23 cellular contexts compared by ENCODE assay signal in genomic region chr2:22995576-22995975, GRCh38.
"Had no signal": no experiment of that assay in that cellular context is flagged by ENCODE, and none has a peak within 500 bp of the region (broad histone marks: within the 10 kb centered on the region; RNA-seq: fewer than 3 reads in every experiment).

No MANE protein-coding gene starts in this region.

- DNase-seq: effector memory CD4-positive, alpha-beta T cell; gastrocnemius medialis; islet precursor cell; mammary epithelial cell; mucosa of descending colon; natural killer cell; occipital lobe; pancreas; right cardiac atrium; stimulated activated CD4-positive, alpha-beta T cell treated with anti-CD3 and anti-CD28 coated beads, Interleukin-2, amount 100 ng/mL, for 48 hours; stimulated activated CD8-positive, alpha-beta memory T cell treated with anti-CD3 and anti-CD28 coated beads, Interleukin-4, amount 100 ng/mL, for 48 hours; stimulated activated naive CD8-positive, alpha-beta T cell treated with anti-CD3 and anti-CD28 coated beads, Interleukin-15, Interleukin-2, amounts not matched to agents 100 U/mL and 50 U/mL, for 24 hours; thyroid gland; upper lobe of left lung; uterus had no signal

- H3K4me3 ChIP-seq: esophagus muscularis mucosa, gastrocnemius medialis, mucosa of descending colon, pancreas, smooth muscle cell, suprapubic skin, thyroid gland, upper lobe of left lung, uterus had no signal

- ATAC-seq: gastrocnemius medialis; left lobe of liver; mucosa of descending colon; natural killer cell; pancreas; right cardiac atrium; stimulated activated effector memory CD8-positive, alpha-beta T cell treated with anti-CD3 and anti-CD28 coated beads, Interleukin-12 subunit alpha, Interleukin-12 subunit beta, amount 100 ng/mL, for 72 hours; stimulated activated naive CD8-positive, alpha-beta T cell treated with anti-CD3 and anti-CD28 coated beads, Interleukin-15, Interleukin-2, amounts not matched to agents 100 U/mL and 50 U/mL, for 24 hours had no signal

- H3K36me3 ChIP-seq: esophagus muscularis mucosa, gastrocnemius medialis, pancreas, suprapubic skin, thyroid gland, upper lobe of left lung, uterus had no signal

- H3K27ac Mint-ChIP-seq: natural killer cell; progenitor cell of endocrine pancreas; stimulated activated effector memory CD8-positive, alpha-beta T cell treated with anti-CD3 and anti-CD28 coated beads, Interleukin-12 subunit alpha, Interleukin-12 subunit beta, amount 100 ng/mL, for 72 hours had no signal

- H3K27me3 ChIP-seq: esophagus muscularis mucosa, gastrocnemius medialis, pancreas, suprapubic skin, thyroid gland, upper lobe of left lung, uterus had no signal

- H3K36me3 Mint-ChIP-seq: natural killer cell; stimulated activated effector memory CD8-positive, alpha-beta T cell treated with anti-CD3 and anti-CD28 coated beads, Interleukin-12 subunit alpha, Interleukin-12 subunit beta, amount 100 ng/mL, for 72 hours had no signal

- H3K27ac ChIP-seq: epithelial cell of prostate, esophagus muscularis mucosa, gastrocnemius medialis, pancreas, suprapubic skin, thyroid gland, upper lobe of left lung, uterus had no signal

- H3K9me3 ChIP-seq: esophagus muscularis mucosa, gastrocnemius medialis, mucosa of descending colon, pancreas, suprapubic skin, thyroid gland, upper lobe of left lung, uterus had no signal

- H3K4me1 ChIP-seq: esophagus muscularis mucosa, gastrocnemius medialis, pancreas, suprapubic skin, thyroid gland, upper lobe of left lung, uterus had no signal

- H3K4me2 ChIP-seq: smooth muscle cell had no signal

- H3K9me3 Mint-ChIP-seq: neural crest cell had no signal

- H3K4me3 Mint-ChIP-seq: natural killer cell; neural crest cell; stimulated activated effector memory CD8-positive, alpha-beta T cell treated with anti-CD3 and anti-CD28 coated beads, Interleukin-12 subunit alpha, Interleukin-12 subunit beta, amount 100 ng/mL, for 72 hours had no signal

- H3K4me1 Mint-ChIP-seq: natural killer cell; stimulated activated effector memory CD8-positive, alpha-beta T cell treated with anti-CD3 and anti-CD28 coated beads, Interleukin-12 subunit alpha, Interleukin-12 subunit beta, amount 100 ng/mL, for 72 hours had no signal

- H3K27me3 Mint-ChIP-seq: progenitor cell of endocrine pancreas had no signal
